ENCODE assay signal across 8 cellular contexts in the genomic region with DNA sequence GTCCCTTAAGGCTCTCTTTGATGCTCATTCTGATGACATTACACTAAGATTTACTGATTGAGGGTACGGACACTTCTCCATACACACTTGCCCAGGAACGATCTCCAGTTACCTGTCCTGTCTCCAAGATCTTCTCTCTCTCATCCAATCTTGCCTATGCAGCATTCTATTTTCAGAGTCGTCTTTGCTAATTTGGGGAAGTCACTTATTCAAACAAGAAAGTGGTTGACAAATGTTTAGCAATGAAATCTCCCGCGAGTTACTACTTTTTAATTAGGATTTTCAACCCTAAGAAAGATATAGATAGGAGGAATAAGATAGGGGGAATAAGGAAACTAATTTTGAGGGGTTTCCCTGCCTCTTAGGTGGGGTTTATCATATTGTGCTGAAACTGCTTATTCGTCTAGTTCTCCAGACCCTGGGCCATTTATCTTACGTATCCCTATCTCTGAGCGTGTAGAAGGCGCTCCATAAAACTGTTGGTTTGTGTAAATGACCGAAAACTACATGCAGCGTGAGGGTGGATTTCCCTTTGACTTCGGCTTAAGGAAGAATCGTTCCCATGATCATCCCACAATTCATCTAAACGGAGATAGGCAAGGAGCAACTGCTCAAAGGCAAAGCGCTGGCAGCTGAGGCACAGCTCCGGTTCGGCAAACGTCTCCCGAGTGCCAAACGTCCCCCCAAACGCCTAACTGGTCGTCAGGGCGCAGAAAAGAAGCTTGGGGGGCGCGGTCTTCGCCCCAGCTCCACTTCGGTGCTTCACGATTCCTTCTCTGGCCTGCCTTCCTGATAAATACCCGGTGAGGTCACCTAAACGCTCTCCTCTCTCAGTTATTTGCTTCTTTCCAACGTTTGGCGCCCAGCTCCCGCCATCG. TPM values are rescaled to one million over a fixed set of nuclear protein-coding genes. Genes with fewer than 3 reads are reported as not detected.
DNase-seq lines count a peak whose midpoint lies in the region; ATAC-seq lines count a peak whose summit lies in the region.

No MANE protein-coding gene starts in this region.

- no peaks in the 10 kb centered on the region for H3K9me3 Mint-ChIP-seq in activated naive CD8-positive, alpha-beta T cell (ENCODE audit: low read depth)

- intact Hi-C loops in right cardiac atrium (cut with DNase I): loop anchor here in 1 of 4 donors (10.0 kb wide), 1 partner anchor 399 kb away; no protein-coding TSS in a partner anchor

- 7 to 8% methylated on average over 34 of the region's 34 CpGs for WGBS in GM23248 (ENCODE audit: low coverage in 1 of 2, low lambda C conversion rate in 2 of 2, missing lambda C conversion rate in 2 of 2), 2 experiments
- 8% methylated on average over 34 of the region's 34 CpGs for WGBS in right cardiac atrium

- H3K27ac ChIP-seq in GM23248 (peak overlapping the region; percentile 89), right cardiac atrium (ENCODE audit: low read length) (peak overlapping the region; percentile 98), rectal smooth muscle tissue (ENCODE audit: low read depth, low read length) (peak overlapping the region; percentile 96)

- DNase-seq in GM23248: peak; percentile 61
- DNase-seq in MV-4-11 (lab: John Stamatoyannopoulos, UW): peak; percentile 36
- DNase-seq in right cardiac atrium: no peak
- no peak for DNase-seq in activated CD8-positive, alpha-beta memory T cell treated with anti-CD3 and anti-CD28 coated beads, Interleukin-2, amount 50 U/mL, for 48 hours
- DNase-seq in A172 (ENCODE audit: low spot score): no peak

- peak overlapping the region; percentile 97 for H3K4me3 Mint-ChIP-seq in activated naive CD8-positive, alpha-beta T cell

- H3K4me1 ChIP-seq in GM23248 (ENCODE audit: insufficient read depth) (peaks cover 31% of the 10 kb centered on the region), right cardiac atrium (ENCODE audit: control insufficient read depth, insufficient read depth, low read length) (no peaks in the 10 kb centered on the region), rectal smooth muscle tissue (ENCODE audit: control insufficient read depth, insufficient read depth, low read length) (peaks cover 9% of the 10 kb centered on the region)

- H2AFZ ChIP-seq in GM23248: peak overlapping the region; percentile 92

- H3K36me3 ChIP-seq in GM23248 (ENCODE audit: low read depth): no peaks in the 10 kb centered on the region
- no peaks in the 10 kb centered on the region for H3K36me3 ChIP-seq in rectal smooth muscle tissue (ENCODE audit: control insufficient read depth, insufficient read depth, low read length)

- peak; percentile 5 to 12 for ATAC-seq in right cardiac atrium

- H3K79me2 ChIP-seq in GM23248 (ENCODE audit: insufficient read depth): peaks cover 69% of the 10 kb centered on the region

- H3K4me3 ChIP-seq in GM08714 (ENCODE audit: low read length) (peak overlapping the region; percentile 68), GM23248 (peak overlapping the region; percentile 92), right cardiac atrium (ENCODE audit: low read length) (peak overlapping the region; percentile 90), rectal smooth muscle tissue (ENCODE audit: low read length) (peak overlapping the region; percentile 99)

- peak overlapping the region; percentile 96 for H3K9ac ChIP-seq in GM23248
- H3K9ac ChIP-seq in rectal smooth muscle tissue (ENCODE audit: low read length): peak overlapping the region; percentile 97

- H3K4me2 ChIP-seq in GM23248 (ENCODE audit: unreplicated experiment): peak overlapping the region; percentile 82

- peaks cover 44% of the 10 kb centered on the region for H3K4me1 Mint-ChIP-seq in activated naive CD8-positive, alpha-beta T cell (ENCODE audit: low read depth)

- no peaks in the 10 kb centered on the region for H3K9me2 ChIP-seq in GM23248 (ENCODE audit: insufficient read depth)

- H3K27me3 ChIP-seq in GM23248 (replicated peaks; ENCODE audit: insufficient read depth) (no peaks in the 10 kb centered on the region), right cardiac atrium (ENCODE audit: control insufficient read depth, insufficient read depth) (no peaks in the 10 kb centered on the region), rectal smooth muscle tissue (ENCODE audit: control insufficient read depth, insufficient read depth, low read length) (no peaks in the 10 kb centered on the region)

- no peaks in the 10 kb centered on the region for H4K20me1 ChIP-seq in GM23248 (ENCODE audit: insufficient read depth)

- H3K9me3 ChIP-seq in GM23248 (ENCODE audit: low read depth): no peaks in the 10 kb centered on the region
- no peaks in the 10 kb centered on the region for H3K9me3 ChIP-seq in right cardiac atrium (ENCODE audit: control insufficient read depth, low read length)

- H3F3A ChIP-seq in GM23248 (ENCODE audit: insufficient read depth): peaks cover 20% of the 10 kb centered on the region

- H3K27me3 Mint-ChIP-seq in activated naive CD8-positive, alpha-beta T cell: no peaks in the 10 kb centered on the region

- peak overlapping the region; percentile 95 for H3K27ac Mint-ChIP-seq in activated naive CD8-positive, alpha-beta T cell

- H3K36me3 Mint-ChIP-seq in activated naive CD8-positive, alpha-beta T cell: peaks cover 5% of the 10 kb centered on the region

- in situ Hi-C loops in GM23248 (cut with MboI): no loop called here

RNA-seq across cellular contexts. Expression of gene APIP, which starts 0.8 kb away (rescaled TPM):
- 22.5 and 23.1 TPM in 2 replicates for total RNA-seq in GM23248 (2014; rRNA removed; shearing (Covaris generic))
- polyA plus RNA-seq in GM23248 (2016; fragmentation: Nextera tagmentation; extraction: Ambion mirVana): 25.2 and 25.9 TPM in 2 replicates
- 10 to 100 TPM; 23.1 to 34.3 (median 26.7) TPM for total RNA-seq in right cardiac atrium
- polyA plus RNA-seq in right cardiac atrium: 26.6 TPM
- 70.5 and 91.1 TPM in 2 replicates for total RNA-seq in A172 (2014; rRNA removed; shearing (Covaris generic))

RNA-seq across cellular contexts. Expression of gene PDHX, which starts 1.0 kb away (rescaled TPM):
- 28.1 and 40.1 TPM in 2 replicates for total RNA-seq in GM23248 (2014; rRNA removed; shearing (Covaris generic))
- 33.4 and 36.1 TPM in 2 replicates for polyA plus RNA-seq in GM23248 (2016; fragmentation: Nextera tagmentation; extraction: Ambion mirVana)
- total RNA-seq in right cardiac atrium: 10 to 100 TPM; 68.4 to 89.2 (median 77.3) TPM
- polyA plus RNA-seq in right cardiac atrium: 59.5 TPM
- total RNA-seq in A172 (2014; rRNA removed; shearing (Covaris generic)): 50.3 and 59.7 TPM in 2 replicates

Comparison
In these comparisons a context has a peak if more than half of its experiments do, and no peak if none do; other contexts are left out.
1. DNase-seq: peak in GM23248 (single experiment) and MV-4-11 (single experiment); none in right cardiac atrium (0 of 3), activated CD8-positive, alpha-beta memory T cell treated with anti-CD3 and anti-CD28 coated beads, Interleukin-2, amount 50 U/mL, for 48 hours (single experiment) and A172 (single experiment).
2. Peak in every context shown above with its lines, with median percentiles within 50 percentile points of each other: H3K4me3 ChIP-seq and H3K27ac ChIP-seq.